28 cellular contexts compared by ENCODE assay signal in the genomic region with DNA sequence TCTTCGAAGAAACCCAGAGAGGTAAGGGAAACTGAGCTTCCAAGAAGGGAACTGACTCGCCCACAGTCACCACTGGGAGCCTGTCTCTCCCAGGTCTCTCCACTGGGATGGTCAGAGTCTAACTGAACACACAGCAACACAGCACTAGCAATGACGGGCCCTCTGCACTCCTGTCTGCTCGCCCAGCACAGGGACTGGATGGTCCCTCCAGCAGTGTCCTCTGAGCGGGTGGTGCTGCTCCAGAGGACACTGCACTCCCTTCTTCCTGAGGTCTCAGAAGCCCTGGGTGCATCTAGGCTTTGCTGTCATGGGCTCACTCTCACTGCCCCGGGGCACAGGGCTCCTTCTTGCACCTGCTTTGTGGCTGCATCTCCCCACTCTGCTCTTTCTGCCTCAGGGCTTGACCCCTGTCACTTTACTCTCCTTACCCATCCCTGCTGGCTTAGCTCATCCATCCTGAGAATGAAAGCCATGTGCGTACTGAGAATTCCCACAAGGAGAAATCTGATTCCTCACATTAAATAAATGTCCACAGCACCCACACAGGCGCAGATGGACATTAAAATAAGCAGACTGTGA.
"Had no signal": no experiment of that assay in that cellular context is flagged by ENCODE, and none has a peak within 500 bp of the region (broad histone marks: within the 10 kb centered on the region; RNA-seq: fewer than 3 reads in every experiment).

No MANE protein-coding gene starts in this region.

- H3K27ac Mint-ChIP-seq: activated B cell treated with CpG ODN at 0.5 μM for 24 hours; activated CD8-positive, alpha-beta T cell treated with anti-CD3 and anti-CD28 coated beads for 36 hours; activated naive CD8-positive, alpha-beta T cell; activated T-helper 2 cell treated with anti-CD3 and anti-CD28 coated beads, Interferon-gamma antibody, Interleukin-2, Interleukin-4, amounts not matched to agents 10 μg/mL and 5 μg/mL and 100 μg/mL, durations not matched to agents 14 hours and 24 hours and 36 hours; natural killer cell treated with Interleukin-12 subunit alpha and Interleukin-12 subunit beta and Interleukin-15 and Interleukin-18, amount 100 ng/mL, for 72 hours; stimulated activated naive B cell treated with anti-CD40 and anti-IgM and Interleukin-4, amounts not matched to agents 10 μg/mL and 1 μg/mL and 100 μg/mL, for 72 hours had no signal

- H3K27me3 ChIP-seq: right atrium auricular region, thyroid gland, upper lobe of left lung had no signal

- H3K79me2 ChIP-seq: parathyroid adenoma had no signal

- H3K4me3 Mint-ChIP-seq: activated B cell treated with CpG ODN at 0.5 μM for 24 hours; activated CD8-positive, alpha-beta T cell treated with anti-CD3 and anti-CD28 coated beads for 36 hours; activated naive CD8-positive, alpha-beta T cell; natural killer cell treated with Interleukin-12 subunit alpha and Interleukin-12 subunit beta and Interleukin-15 and Interleukin-18, amount 100 ng/mL, for 72 hours; stimulated activated naive B cell treated with anti-CD40 and anti-IgM and Interleukin-4, amounts not matched to agents 10 μg/mL and 1 μg/mL and 100 μg/mL, for 72 hours had no signal

- H3K9me3 ChIP-seq: esophagus squamous epithelium, thyroid gland, upper lobe of left lung had no signal

- H3K36me3 ChIP-seq: esophagus squamous epithelium, left ventricle myocardium inferior, right atrium auricular region, stomach, thyroid gland, upper lobe of left lung had no signal

- H3K4me1 ChIP-seq: left ventricle myocardium inferior, parathyroid adenoma, psoas muscle, right atrium auricular region, stomach had no signal

- H3K36me3 Mint-ChIP-seq: activated naive CD8-positive, alpha-beta T cell; natural killer cell treated with Interleukin-12 subunit alpha and Interleukin-12 subunit beta and Interleukin-15 and Interleukin-18, amount 100 ng/mL, for 72 hours; stimulated activated naive B cell treated with anti-CD40 and anti-IgM and Interleukin-4, amounts not matched to agents 10 μg/mL and 1 μg/mL and 100 μg/mL, for 72 hours had no signal

- H3K4me1 Mint-ChIP-seq: activated B cell treated with CpG ODN at 0.5 μM for 24 hours; stimulated activated naive B cell treated with anti-CD40 and anti-IgM and Interleukin-4, amounts not matched to agents 10 μg/mL and 1 μg/mL and 100 μg/mL, for 72 hours had no signal

- H3K4me2 ChIP-seq: smooth muscle cell had no signal

- H3K27ac ChIP-seq: epithelial cell of prostate, esophagus squamous epithelium, left ventricle myocardium inferior, parathyroid adenoma, psoas muscle, right atrium auricular region, stomach, thyroid gland, upper lobe of left lung had no signal

- H2AFZ ChIP-seq: parathyroid adenoma had no signal

- H3K9me3 Mint-ChIP-seq: activated CD8-positive, alpha-beta T cell treated with anti-CD3 and anti-CD28 coated beads for 36 hours; natural killer cell treated with Interleukin-12 subunit alpha and Interleukin-12 subunit beta and Interleukin-15 and Interleukin-18, amount 100 ng/mL, for 72 hours had no signal

- H3K27me3 Mint-ChIP-seq: activated B cell treated with CpG ODN at 0.5 μM for 24 hours; activated CD8-positive, alpha-beta T cell treated with anti-CD3 and anti-CD28 coated beads for 36 hours; activated naive CD8-positive, alpha-beta T cell; natural killer cell treated with Interleukin-12 subunit alpha and Interleukin-12 subunit beta and Interleukin-15 and Interleukin-18, amount 100 ng/mL, for 72 hours; stimulated activated naive B cell treated with anti-CD40 and anti-IgM and Interleukin-4, amounts not matched to agents 10 μg/mL and 1 μg/mL and 100 μg/mL, for 72 hours had no signal

- DNase-seq: activated B cell treated with CpG ODN at 0.5 μM for 24 hours; activated CD4-positive, alpha-beta T cell treated with anti-CD3 and anti-CD28 coated beads, Interleukin-2, amount 50 U/mL, for 1 hour; activated CD8-positive, alpha-beta T cell treated with anti-CD3 and anti-CD28 coated beads for 36 hours; activated T-cell treated with anti-CD3 and anti-CD28 coated beads, Interleukin-2, amount 50 U/mL, for 48 hours; anterior cingulate cortex; dermis blood vessel endothelial cell; effector CD8-positive, alpha-beta T cell; esophagus squamous epithelium; foreskin melanocyte; left ventricle myocardium inferior; mucosa of descending colon; nucleus accumbens; psoas muscle; stimulated activated CD4-positive, alpha-beta T cell treated with anti-CD3 and anti-CD28 coated beads, Interleukin-1b, Interleukin-23, amount 100 ng/mL, for 48 hours; stimulated activated CD4-positive, alpha-beta T cell treated with anti-CD3 and anti-CD28 coated beads, Interleukin-4, amount 100 ng/mL, for 4 hours; stimulated activated CD8-positive, alpha-beta memory T cell treated with anti-CD3 and anti-CD28 coated beads, Interleukin-4, amount 100 ng/mL, for 48 hours; stimulated activated naive B cell treated with anti-CD40 and anti-IgM and Interleukin-4, amounts not matched to agents 10 μg/mL and 1 μg/mL and 100 μg/mL, for 72 hours; stomach; thyroid gland; upper lobe of left lung had no signal

- H3K4me3 ChIP-seq: esophagus squamous epithelium, left ventricle myocardium inferior, lung, mucosa of descending colon, psoas muscle, right atrium auricular region, smooth muscle cell, stomach, thyroid gland, upper lobe of left lung had no signal

- ATAC-seq: activated CD8-positive, alpha-beta T cell treated with anti-CD3 and anti-CD28 coated beads for 36 hours; mucosa of descending colon; natural killer cell treated with Interleukin-12 subunit alpha and Interleukin-12 subunit beta and Interleukin-15 and Interleukin-18, amount 100 ng/mL, for 72 hours; psoas muscle; stimulated activated naive B cell treated with anti-CD40 and anti-IgM and Interleukin-4, amounts not matched to agents 10 μg/mL and 1 μg/mL and 100 μg/mL, for 72 hours had no signal

- H3K9ac ChIP-seq: parathyroid adenoma had no signal
